8 cellular contexts compared by ENCODE assay signal in the genomic region with DNA sequence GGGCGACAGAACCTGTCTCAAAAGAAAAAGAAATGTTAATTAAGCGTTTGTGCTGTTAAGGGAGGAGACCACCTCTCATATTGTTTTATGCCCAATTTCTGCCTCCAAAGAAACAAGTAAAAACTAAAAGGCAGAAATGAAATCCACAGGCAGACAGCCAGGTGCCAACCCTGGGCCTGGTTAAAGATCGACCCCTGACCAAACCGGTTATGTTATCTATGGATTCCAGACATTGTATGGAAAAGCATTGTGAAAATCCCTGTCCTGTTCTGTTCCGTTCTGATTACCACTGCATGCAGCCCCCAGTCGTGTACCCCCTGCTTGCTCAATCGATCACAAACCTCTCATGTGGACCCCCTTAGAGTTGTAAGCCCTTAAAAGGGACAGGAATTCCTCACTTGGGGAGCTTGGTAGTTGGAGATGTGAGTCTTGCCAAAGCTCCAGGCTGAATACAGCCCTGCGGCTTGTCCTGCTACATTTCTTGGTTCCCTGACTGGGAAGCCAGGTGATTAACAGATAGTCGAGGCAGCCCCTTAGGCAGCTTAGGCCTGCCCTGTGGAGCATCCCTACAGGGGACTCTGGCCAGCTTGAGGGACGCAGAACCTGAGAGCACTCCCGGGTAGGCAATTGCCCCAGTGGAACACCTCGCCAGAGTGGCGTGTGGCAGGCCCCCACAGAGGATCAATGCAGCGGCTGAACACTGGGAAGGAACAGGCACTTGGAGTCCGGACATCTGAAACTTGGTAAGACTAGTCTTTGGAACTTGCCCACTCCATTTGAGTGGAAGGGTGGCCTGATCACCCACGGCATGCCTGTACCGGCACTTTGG. TPM values are rescaled to one million over a fixed set of nuclear protein-coding genes. Genes with fewer than 3 reads are reported as not detected.
DNase-seq lines count a peak whose midpoint lies in the region; FAIRE-seq and TF ChIP-seq lines count a peak whose summit lies in the region.

No MANE protein-coding gene starts in this region.

- H4K5ac ChIP-seq in mesendoderm (ENCODE audit: low read length): no peak overlapping the region

- no peak overlapping the region for H3K4ac ChIP-seq in mesendoderm (ENCODE audit: low read depth, low read length)

- H2AK5ac ChIP-seq in mesendoderm (ENCODE audit: low read length): no peak overlapping the region

- TF ChIP-seq CTCF in astrocyte (IDR thresholded peaks at IDR 0.05; ENCODE audit: insufficient read depth, low read depth, low read length) (no peak), type B pancreatic cell (conservative IDR thresholded peaks at IDR 0.05) (no peak)

- no peak for FAIRE-seq in astrocyte (lab: Jason Lieb, UNC)

- peak overlapping the region; percentile 78 for H3K56ac ChIP-seq in mesendoderm (ENCODE audit: low read length)

- peaks cover 4% of the 10 kb centered on the region for H3K79me1 ChIP-seq in mesendoderm (ENCODE audit: low read length)

- peak overlapping the region; percentile 89 for H3K9ac ChIP-seq in astrocyte (ENCODE audit: low read length)
- H3K9ac ChIP-seq in mesendoderm (ENCODE audit: low read length): peak overlapping the region; percentile 16

- H2AFZ ChIP-seq in astrocyte (ENCODE audit: low read depth, low read length): peak overlapping the region; percentile 76

- peaks cover 1% of the 10 kb centered on the region for H4K20me1 ChIP-seq in astrocyte (ENCODE audit: insufficient read depth, low read length)

- H3K4me3 ChIP-seq in astrocyte (ENCODE audit: insufficient read depth, low read depth, low read length) (peak overlapping the region; percentile 85), mesendoderm (ENCODE audit: low read length) (no peak overlapping the region)

- peaks cover 60% of the 10 kb centered on the region for H3K4me1 Mint-ChIP-seq in activated naive CD4-positive, alpha-beta T cell treated with anti-CD3 and anti-CD28 coated beads, Interleukin-2, amount 10 ng/mL, durations not matched to agents 7 days and 5 days
- H3K4me1 Mint-ChIP-seq in astrocyte (ENCODE audit: low read depth, unreplicated experiment) (peaks cover 13% of the 10 kb centered on the region), type B pancreatic cell (ENCODE audit: unreplicated experiment) (peaks cover 40% of the 10 kb centered on the region)

- peak overlapping the region; percentile 57 for H2BK5ac ChIP-seq in mesendoderm (ENCODE audit: low read length)

- H2BK120ac ChIP-seq in mesendoderm (ENCODE audit: low read depth, low read length): no peak overlapping the region

- CTCF ChIA-PET in activated naive CD4-positive, alpha-beta T cell treated with anti-CD3 and anti-CD28 coated beads, Interleukin-2, amount 10 ng/mL, durations not matched to agents 7 days and 5 days (lab: Charles Lee): no interaction called here

- no peak overlapping the region for H4K8ac ChIP-seq in mesendoderm (ENCODE audit: low read depth, low read length)

- peaks cover 26% of the 10 kb centered on the region for H3K36me3 Mint-ChIP-seq in activated naive CD4-positive, alpha-beta T cell treated with anti-CD3 and anti-CD28 coated beads, Interleukin-2, amount 10 ng/mL, durations not matched to agents 7 days and 5 days
- H3K36me3 Mint-ChIP-seq in astrocyte (ENCODE audit: low read depth, unreplicated experiment) (peaks cover 8% of the 10 kb centered on the region), type B pancreatic cell (peaks cover 9% of the 10 kb centered on the region)

- peak overlapping the region; percentile 94 for H3K4me3 Mint-ChIP-seq in activated naive CD4-positive, alpha-beta T cell treated with anti-CD3 and anti-CD28 coated beads, Interleukin-2, amount 10 ng/mL, durations not matched to agents 7 days and 5 days
- H3K4me3 Mint-ChIP-seq in astrocyte (ENCODE audit: unreplicated experiment) (peak overlapping the region; percentile 97), type B pancreatic cell (peak overlapping the region; percentile 96)

- H3K4me2 ChIP-seq in astrocyte (ENCODE audit: low read length): peak overlapping the region; percentile 87
- no peak overlapping the region for H3K4me2 ChIP-seq in mesendoderm (ENCODE audit: low read length)

- no peak overlapping the region for H3K27ac ChIP-seq in astrocyte (ENCODE audit: low read depth, low read length)
- peak overlapping the region; percentile 8 for H3K27ac ChIP-seq in mesendoderm (ENCODE audit: low read depth, low read length)

- H3K9me3 Mint-ChIP-seq in activated naive CD4-positive, alpha-beta T cell treated with anti-CD3 and anti-CD28 coated beads, Interleukin-2, amount 10 ng/mL, durations not matched to agents 7 days and 5 days: no peaks in the 10 kb centered on the region
- H3K9me3 Mint-ChIP-seq in astrocyte (ENCODE audit: unreplicated experiment) (no peaks in the 10 kb centered on the region), type B pancreatic cell (no peaks in the 10 kb centered on the region)

- peak overlapping the region; percentile 25 for H3K18ac ChIP-seq in mesendoderm (ENCODE audit: low read length)

- peaks cover 30% of the 10 kb centered on the region for H3K79me2 ChIP-seq in astrocyte (ENCODE audit: insufficient read depth, low read length)
- H3K79me2 ChIP-seq in mesendoderm (ENCODE audit: control insufficient read depth, insufficient read depth, low read length): peaks cover 33% of the 10 kb centered on the region

- no peaks in the 10 kb centered on the region for H3K27me3 Mint-ChIP-seq in activated naive CD4-positive, alpha-beta T cell treated with anti-CD3 and anti-CD28 coated beads, Interleukin-2, amount 10 ng/mL, durations not matched to agents 7 days and 5 days
- no peaks in the 10 kb centered on the region for H3K27me3 Mint-ChIP-seq in astrocyte (ENCODE audit: low read depth, unreplicated experiment)
- no peaks in the 10 kb centered on the region for H3K27me3 Mint-ChIP-seq in type B pancreatic cell

- H2BK15ac ChIP-seq in mesendoderm (replicated peaks; ENCODE audit: low read depth): no peak overlapping the region

- H3K9me3 ChIP-seq in astrocyte (ENCODE audit: insufficient read depth, low read depth, low read length): no peaks in the 10 kb centered on the region

- H3K36me3 ChIP-seq in astrocyte (ENCODE audit: insufficient read depth, low read length): no peaks in the 10 kb centered on the region
- H3K36me3 ChIP-seq in mesendoderm (ENCODE audit: control insufficient read depth, insufficient read depth, low read length): no peaks in the 10 kb centered on the region

- DNase-seq in activated naive CD4-positive, alpha-beta T cell treated with anti-CD3 and anti-CD28 coated beads, Interleukin-2, amount 10 ng/mL, durations not matched to agents 7 days and 5 days: no peak
- DNase-seq in activated naive CD4-positive, alpha-beta T cell treated with Interleukin-2 at 50 U/mL for 16 hours: no peak
- DNase-seq in astrocyte (ENCODE audit: low read depth) (no peak), mesendoderm (peak; percentile 71), type B pancreatic cell (ENCODE audit: extremely low spot score, unreplicated experiment) (no peak), NCI-H774 (lab: John Stamatoyannopoulos, UW) (no peak), NK-92 (lab: John Stamatoyannopoulos, UW; ENCODE audit: unreplicated experiment) (no peak), NOMO-1 treated with DMSO at 0.1 percent for 48 hours (lab: John Stamatoyannopoulos, UW; ENCODE audit: unreplicated experiment) (no peak)

- H3K4me1 ChIP-seq in astrocyte (ENCODE audit: insufficient read depth, low read length) (peaks cover 4% of the 10 kb centered on the region), mesendoderm (ENCODE audit: control insufficient read depth, low read depth, low read length) (no peaks in the 10 kb centered on the region)

- no CpG with 5 or more reads among the region's 17 CpGs for WGBS in mesendoderm (ENCODE audit: extremely low coverage, insufficient coverage, low lambda C conversion rate)

- H3K27me3 ChIP-seq in astrocyte (ENCODE audit: insufficient read depth, low read length) (no peaks in the 10 kb centered on the region), mesendoderm (ENCODE audit: insufficient read depth, low read length, poor library complexity) (no peaks in the 10 kb centered on the region)

- no peak overlapping the region for H3K23ac ChIP-seq in mesendoderm (ENCODE audit: low read length)

- peak overlapping the region; percentile 93 for H3K27ac Mint-ChIP-seq in activated naive CD4-positive, alpha-beta T cell treated with anti-CD3 and anti-CD28 coated beads, Interleukin-2, amount 10 ng/mL, durations not matched to agents 7 days and 5 days
- H3K27ac Mint-ChIP-seq in astrocyte (ENCODE audit: unreplicated experiment) (no peak overlapping the region), type B pancreatic cell (peak overlapping the region; percentile 93)

RNA-seq across cellular contexts. Expression of a gene that starts 0.7 kb away (rescaled TPM):
- total RNA-seq in astrocyte: 7.2 and 9.6 TPM in 2 replicates
- 7.8 TPM for polyA plus RNA-seq in mesendoderm (2013, experiment 1 of 2)
- 8.2 TPM for polyA plus RNA-seq in mesendoderm (2013, experiment 2 of 2)
- 19.0 and 30.4 TPM in 2 replicates for total RNA-seq in type B pancreatic cell (ENCODE audit: low replicate concordance)

RNA-seq across cellular contexts. Expression of a gene that starts 14.6 kb away (rescaled TPM):
- total RNA-seq in astrocyte: 15.2 and 17.9 TPM in 2 replicates
- 22.6 TPM for polyA plus RNA-seq in mesendoderm (2013, experiment 1 of 2)
- polyA plus RNA-seq in mesendoderm (2013, experiment 2 of 2): 21.8 TPM
- total RNA-seq in type B pancreatic cell (ENCODE audit: low replicate concordance): 20.9 and 25.5 TPM in 2 replicates

RNA-seq across cellular contexts. Expression of a gene that starts 34.2 kb away (rescaled TPM):
- total RNA-seq in astrocyte (36.7 and 37.4 TPM in 2 replicates), type B pancreatic cell (ENCODE audit: low replicate concordance) (48.2 and 61.3 TPM in 2 replicates)
- 15.6 TPM for polyA plus RNA-seq in mesendoderm (2013, experiment 1 of 2)
- polyA plus RNA-seq in mesendoderm (2013, experiment 2 of 2): 15.9 TPM

RNA-seq across cellular contexts. Expression of a gene that starts 46.0 kb away (rescaled TPM):
- total RNA-seq in astrocyte (8.8 and 11.5 TPM in 2 replicates), type B pancreatic cell (ENCODE audit: low replicate concordance) (19.6 and 25.3 TPM in 2 replicates)
- polyA plus RNA-seq in mesendoderm (2013, experiment 1 of 2): 8.3 TPM
- polyA plus RNA-seq in mesendoderm (2013, experiment 2 of 2): 8.8 TPM
